12 cellular contexts compared by ENCODE assay signal in the genomic region with DNA sequence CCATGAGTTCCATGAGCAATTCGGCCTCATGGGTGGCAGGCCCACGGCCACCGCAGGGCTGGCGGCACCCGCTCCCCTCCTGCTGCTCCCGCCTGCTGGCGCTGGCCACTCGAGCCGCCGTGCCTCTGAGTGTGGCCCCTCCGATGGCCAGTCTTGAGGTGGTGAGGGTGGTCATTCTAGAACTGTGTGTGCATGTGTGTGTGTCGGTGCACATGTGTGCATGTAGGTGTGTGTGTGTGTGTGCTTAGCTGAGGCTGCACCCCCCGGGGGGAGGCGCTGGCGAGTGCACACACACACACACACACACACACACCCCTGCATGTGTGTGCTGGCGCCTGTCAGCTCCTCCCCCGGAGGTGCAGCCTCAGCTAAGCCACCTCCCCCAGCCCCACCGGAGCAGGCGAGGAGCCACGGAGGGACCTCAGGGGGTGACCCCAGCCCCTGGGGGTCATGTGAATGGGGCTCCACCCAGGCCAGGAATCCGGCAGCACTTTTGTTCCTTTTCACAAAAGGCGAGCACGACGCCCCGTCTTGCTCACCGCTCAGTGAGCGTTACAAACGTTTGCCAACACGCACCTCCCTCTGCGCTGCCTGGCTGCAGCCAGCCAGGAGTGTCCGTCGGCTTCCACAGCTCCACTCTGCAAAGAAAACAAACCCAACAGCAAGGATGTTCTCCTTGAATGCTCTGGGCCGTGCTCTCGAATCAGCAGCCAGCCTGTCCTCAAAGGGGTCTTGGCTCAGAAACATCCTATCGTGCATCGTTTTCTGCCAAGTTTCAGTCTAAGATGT. TPM values are rescaled to one million over a fixed set of nuclear protein-coding genes. Genes with fewer than 3 reads are reported as not detected.
A peak's percentile ranks its signal among the peaks of the same experiment; 100 is the strongest.
DNase-seq lines count a peak whose midpoint lies in the region; ATAC-seq and TF ChIP-seq lines count a peak whose summit lies in the region.
"Had no signal": no experiment of that assay in that cellular context is flagged by ENCODE, and none has a peak within 500 bp of the region (broad histone marks: within the 10 kb centered on the region; RNA-seq: fewer than 3 reads in every experiment).

No MANE protein-coding gene starts in this region.

- no peak for TF ChIP-seq RAD21 in neural cell (conservative IDR thresholded peaks at IDR 0.05)

- no peak for TF ChIP-seq EP300 in neural cell (conservative IDR thresholded peaks at IDR 0.05; ENCODE audit: poor library complexity, severe bottlenecking)

- intact Hi-C loops in CD4-positive, alpha-beta T cell (cut with DNase I, micrococcal nuclease), result no loop called here
- intact Hi-C loops in right lobe of liver (cut with DNase I), result no loop called here

- no peak overlapping the region for H2AFZ ChIP-seq in neural cell (ENCODE audit: low read depth, low read length)

- H3K4me3 Mint-ChIP-seq in CD4-positive, alpha-beta T cell, result no peak overlapping the region
- H3K4me3 Mint-ChIP-seq in natural killer cell treated with Interleukin-12 subunit alpha and Interleukin-12 subunit beta and Interleukin-15 and Interleukin-18, amount 100 ng/mL, for 72 hours, result no peak overlapping the region
- H3K4me3 Mint-ChIP-seq: stimulated activated naive CD8-positive, alpha-beta T cell treated with anti-CD3 and anti-CD28 coated beads, Interleukin-15, Interleukin-2, amounts not matched to agents 100 ng/mL and 50 ng/mL, for 24 hours had no signal

- 24% methylated on average over 5 of the region's 36 CpGs for WGBS in right lobe of liver (ENCODE audit: insufficient coverage, low coverage, low lambda C conversion rate, missing lambda C conversion rate)

- no peak overlapping the region for H3K4me2 ChIP-seq in neural cell (ENCODE audit: low read length)

- DNase-seq in CD4-positive, alpha-beta T cell, result no peak
- DNase-seq in NCI-H69 (lab: John Stamatoyannopoulos, UW) (peak; percentile 55), NCI-H146 (lab: John Stamatoyannopoulos, UW) (no peak), NCI-H187 (lab: John Stamatoyannopoulos, UW) (no peak), right lobe of liver (no peak)
- DNase-seq in natural killer cell treated with Interleukin-12 subunit alpha and Interleukin-12 subunit beta and Interleukin-15 and Interleukin-18, amount 100 ng/mL, for 72 hours (ENCODE audit: low spot score), result no peak
- DNase-seq: NCI-H526 treated with DMSO at 0.1 percent for 48 hours had no signal

- H3K79me2 ChIP-seq in neural cell (replicated peaks; ENCODE audit: insufficient read depth, low read length), result no peaks in the 10 kb centered on the region

- H3K4me1 ChIP-seq in right lobe of liver, result no peaks in the 10 kb centered on the region

- H4K20me1 ChIP-seq in neural cell (ENCODE audit: insufficient read depth), result no peaks in the 10 kb centered on the region

- H3K36me3 ChIP-seq in neural cell (ENCODE audit: insufficient read depth, low read length) (no peaks in the 10 kb centered on the region), right lobe of liver (no peaks in the 10 kb centered on the region)
- H3K36me3 ChIP-seq: heart right ventricle had no signal

- no peaks in the 10 kb centered on the region for H3K9me3 ChIP-seq in CD4-positive, alpha-beta T cell (ENCODE audit: control insufficient read depth, low read length)
- H3K9me3 ChIP-seq in neural cell (ENCODE audit: low read length), result no peaks in the 10 kb centered on the region
- no peaks in the 10 kb centered on the region for H3K9me3 ChIP-seq in right lobe of liver
- H3K9me3 ChIP-seq: heart right ventricle had no signal

- TF ChIP-seq POLR2A in right lobe of liver (IDR thresholded peaks at IDR 0.05), result no peak

- H3K9ac ChIP-seq in neural cell (ENCODE audit: low read length), result no peak overlapping the region

- peak overlapping the region; percentile 16 for H3K4me3 ChIP-seq in neural cell (ENCODE audit: low read length)
- H3K4me3 ChIP-seq in right lobe of liver, result no peak overlapping the region
- H3K4me3 ChIP-seq: heart right ventricle had no signal

- CTCF ChIA-PET in CD4-positive, alpha-beta T cell (lab: Charles Lee), result no interaction called here

- TF ChIP-seq CTCF in CD4-positive, alpha-beta T cell (IDR thresholded peaks at IDR 0.05), result no peak
- TF ChIP-seq CTCF in neural cell (IDR thresholded peaks at IDR 0.05; ENCODE audit: poor library complexity, severe bottlenecking), result no peak
- no peak for TF ChIP-seq CTCF in right lobe of liver (IDR thresholded peaks at IDR 0.05)

- no peak overlapping the region for H3K27ac ChIP-seq in CD4-positive, alpha-beta T cell (ENCODE audit: low read depth, low read length)
- H3K27ac ChIP-seq in neural cell (ENCODE audit: low read length) (no peak overlapping the region), right lobe of liver (no peak overlapping the region)
- H3K27ac ChIP-seq: heart right ventricle had no signal

- H3K4me1 Mint-ChIP-seq in CD4-positive, alpha-beta T cell (ENCODE audit: low read depth), result no peaks in the 10 kb centered on the region
- H3K4me1 Mint-ChIP-seq in natural killer cell treated with Interleukin-12 subunit alpha and Interleukin-12 subunit beta and Interleukin-15 and Interleukin-18, amount 100 ng/mL, for 72 hours (ENCODE audit: low read depth in 2 of 2), result peaks cover 4 to 7% of the 10 kb centered on the region in 2 donors

- H3K27me3 Mint-ChIP-seq in CD4-positive, alpha-beta T cell, result peaks cover 19% of the 10 kb centered on the region
- peaks cover 0 to 8% of the 10 kb centered on the region in 2 donors for H3K27me3 Mint-ChIP-seq in natural killer cell treated with Interleukin-12 subunit alpha and Interleukin-12 subunit beta and Interleukin-15 and Interleukin-18, amount 100 ng/mL, for 72 hours

- H3K36me3 Mint-ChIP-seq in CD4-positive, alpha-beta T cell (ENCODE audit: low read depth), result no peaks in the 10 kb centered on the region
- no peaks in the 10 kb centered on the region for H3K36me3 Mint-ChIP-seq in natural killer cell treated with Interleukin-12 subunit alpha and Interleukin-12 subunit beta and Interleukin-15 and Interleukin-18, amount 100 ng/mL, for 72 hours
- H3K36me3 Mint-ChIP-seq: activated naive CD4-positive, alpha-beta T cell treated with anti-CD3 and anti-CD28 coated beads, Interleukin-2, amount 50 U/mL, for 72 hours had no signal

- no peak overlapping the region for H3K27ac Mint-ChIP-seq in CD4-positive, alpha-beta T cell
- H3K27ac Mint-ChIP-seq in natural killer cell treated with Interleukin-12 subunit alpha and Interleukin-12 subunit beta and Interleukin-15 and Interleukin-18, amount 100 ng/mL, for 72 hours, result no peak overlapping the region
- H3K27ac Mint-ChIP-seq: activated naive CD4-positive, alpha-beta T cell treated with anti-CD3 and anti-CD28 coated beads, Interleukin-2, amount 50 U/mL, for 72 hours; stimulated activated naive CD8-positive, alpha-beta T cell treated with anti-CD3 and anti-CD28 coated beads, Interleukin-15, Interleukin-2, amounts not matched to agents 100 ng/mL and 50 ng/mL, for 24 hours had no signal

- ATAC-seq in CD4-positive, alpha-beta T cell (ENCODE audit: poor library complexity), result peak; percentile 34
- ATAC-seq in esophagus mucosa (peak; percentile 27), right lobe of liver (no peak)
- ATAC-seq in natural killer cell treated with Interleukin-12 subunit alpha and Interleukin-12 subunit beta and Interleukin-15 and Interleukin-18, amount 100 ng/mL, for 72 hours, result no peak
- ATAC-seq: heart right ventricle had no signal

- no peaks in the 10 kb centered on the region for H3F3A ChIP-seq in neural cell (ENCODE audit: insufficient read depth, low read length, poor library complexity, severe bottlenecking)

- no peaks in the 10 kb centered on the region for H3K9me3 Mint-ChIP-seq in CD4-positive, alpha-beta T cell
- H3K9me3 Mint-ChIP-seq in natural killer cell treated with Interleukin-12 subunit alpha and Interleukin-12 subunit beta and Interleukin-15 and Interleukin-18, amount 100 ng/mL, for 72 hours, result no peaks in the 10 kb centered on the region
- H3K9me3 Mint-ChIP-seq: activated naive CD4-positive, alpha-beta T cell treated with anti-CD3 and anti-CD28 coated beads, Interleukin-2, amount 50 U/mL, for 72 hours; stimulated activated naive CD8-positive, alpha-beta T cell treated with anti-CD3 and anti-CD28 coated beads, Interleukin-15, Interleukin-2, amounts not matched to agents 100 ng/mL and 50 ng/mL, for 24 hours had no signal

- no peaks in the 10 kb centered on the region for H3K9me2 ChIP-seq in neural cell (ENCODE audit: insufficient read depth, low read length)

- POLR2A ChIA-PET in CD4-positive, alpha-beta T cell (lab: Charles Lee), result no interaction called here

- peaks cover 20% of the 10 kb centered on the region for H3K27me3 ChIP-seq in CD4-positive, alpha-beta T cell (ENCODE audit: control insufficient read depth, insufficient read depth, low read length)
- no peaks in the 10 kb centered on the region for H3K27me3 ChIP-seq in neural cell (ENCODE audit: insufficient read depth, low read depth, low read length)
- no peaks in the 10 kb centered on the region for H3K27me3 ChIP-seq in right lobe of liver

TF ChIP-seq in neural cell, 6 proteins besides CTCF, POLR2A, EP300 and RAD21 (continues in another document):
- no peak for TF ChIP-seq EZH2 (IDR thresholded peaks at IDR 0.05; ENCODE audit: borderline replicate concordance, insufficient read depth, low read length, poor library complexity, severe bottlenecking)

RNA-seq across cellular contexts. Expression of gene FGFRL1, which starts 29.9 kb away (rescaled TPM):
- 10 to 100 TPM; 21.8 to 25.0 TPM for total RNA-seq in CD4-positive, alpha-beta T cell
- total RNA-seq in esophagus mucosa (2.2 TPM), right lobe of liver (10 to 100 TPM; 27.9 to 60.1 (median 45.7) TPM)
- 0.97 and 3.3 TPM in 2 replicates for polyA plus RNA-seq in neural cell
- polyA minus RNA-seq in neural cell, result 0.46 and 0.73 TPM in 2 replicates
- total RNA-seq in natural killer cell treated with Interleukin-12 subunit alpha and Interleukin-12 subunit beta and Interleukin-15 and Interleukin-18, amount 100 ng/mL, for 72 hours, result 10 to 100 TPM; 15.2 to 16.6 TPM

RNA-seq across cellular contexts. Expression of gene SLC26A1, which starts 48.1 kb away (rescaled TPM):
- not detected for total RNA-seq in CD4-positive, alpha-beta T cell
- not detected for total RNA-seq in esophagus mucosa
- 0.12 and 1.1 TPM in 2 replicates for polyA plus RNA-seq in neural cell
- 0.49 and 0.69 TPM in 2 replicates for polyA minus RNA-seq in neural cell
- under 1 TPM in 1 of 2 donors, not detected in 1; 0.88 TPM for total RNA-seq in natural killer cell treated with Interleukin-12 subunit alpha and Interleukin-12 subunit beta and Interleukin-15 and Interleukin-18, amount 100 ng/mL, for 72 hours
- total RNA-seq in right lobe of liver, result 10 to 100 TPM in 5 of 6 experiments, 1 to 10 TPM in 1; 9.6 to 30.9 (median 23.0) TPM
- total RNA-seq: activated naive CD4-positive, alpha-beta T cell treated with anti-CD3 and anti-CD28 coated beads, Interleukin-2, amount 50 U/mL, for 72 hours had no signal

RNA-seq across cellular contexts. Expression of gene IDUA, which starts 54.5 kb away (rescaled TPM):
- 10 to 100 TPM; 70.2 to 77.8 TPM for total RNA-seq in CD4-positive, alpha-beta T cell
- total RNA-seq in esophagus mucosa (8.8 TPM), right lobe of liver (10 to 100 TPM in 3 of 6 experiments, 1 to 10 TPM in 3; 4.7 to 15.1 (median 11.0) TPM)
- 11.8 and 12.7 TPM in 2 replicates for polyA plus RNA-seq in neural cell
- polyA minus RNA-seq in neural cell, result 12.4 and 13.1 TPM in 2 replicates
- 10 to 100 TPM; 15.7 to 17.5 TPM for total RNA-seq in natural killer cell treated with Interleukin-12 subunit alpha and Interleukin-12 subunit beta and Interleukin-15 and Interleukin-18, amount 100 ng/mL, for 72 hours

Comparison
In these comparisons a context has a peak if more than half of its experiments do, and no peak if none do; other contexts are left out.
1. ATAC-seq: peak in CD4-positive, alpha-beta T cell (single experiment) and esophagus mucosa (single experiment); none in natural killer cell treated with Interleukin-12 subunit alpha and Interleukin-12 subunit beta and Interleukin-15 and Interleukin-18, amount 100 ng/mL, for 72 hours (0 of 2) and right lobe of liver (0 of 4).
2. RNA of gene SLC26A1, which starts 48.1 kb away (total RNA-seq): 9.6 to 30.9 TPM in right lobe of liver; 0.88 TPM in natural killer cell treated with Interleukin-12 subunit alpha and Interleukin-12 subunit beta and Interleukin-15 and Interleukin-18, amount 100 ng/mL, for 72 hours, not detected in CD4-positive, alpha-beta T cell and not detected in esophagus mucosa (single experiment); every median in the first group is over 4 times any median in the second.